Comparison of ENCODE assay signal across 8 cellular contexts in genomic region chrX:120629667-120630537, GRCh38. TPM values are rescaled to one million over a fixed set of nuclear protein-coding genes. Genes with fewer than 3 reads are reported as not detected.
DNase-seq lines count a peak whose midpoint lies in the region; ATAC-seq and TF ChIP-seq lines count a peak whose summit lies in the region.

TSS of gene C1GALT1C1 (minus strand) at chrX:120630054. CDS start at chrX:120627166, 2,888 bp downstream.

- H3K27ac ChIP-seq in coronary artery: peak within 1 kb of the TSS; percentile 78 to 92

- H3K9me3 ChIP-seq in BE2C: no peaks in the 10 kb centered on the region

- ATAC-seq in HG03460 (IDR thresholded peaks at IDR 0.05; ENCODE audit: unreplicated experiment): peak; percentile 98
- ATAC-seq in left colon: peak; percentile 93

- peak; percentile 93 for DNase-seq in BE2C
- DNase-seq in GM19240 (ENCODE audit: insufficient read length, low spot score): peak; percentile 14
- peak; percentile 96 for DNase-seq in NCI-H526 (lab: John Stamatoyannopoulos, UW)
- DNase-seq in activated CD4-positive, alpha-beta T cell treated with anti-CD3 and anti-CD28 coated beads, Interleukin-2, amount 10 ng/mL, durations not matched to agents 24 days and 14 days: peak; percentile 97
- DNase-seq in coronary artery (ENCODE audit: low spot score): peak; percentile 93
- DNase-seq in left colon: peak; percentile 93 to 95
- peak; percentile 91 for DNase-seq in stimulated activated CD4-positive, alpha-beta T cell treated with anti-CD3 and anti-CD28 coated beads, Interleukin-1b, Interleukin-23, amount 100 ng/mL, for 48 hours

- H3K27me3 ChIP-seq in BE2C: no peaks in the 10 kb centered on the region

- H3K9me3 Mint-ChIP-seq in activated CD4-positive, alpha-beta T cell treated with anti-CD3 and anti-CD28 coated beads, Interleukin-2, amount 10 ng/mL, durations not matched to agents 24 days and 14 days: no peaks in the 10 kb centered on the region

- no peaks in the 10 kb centered on the region for H3K27me3 Mint-ChIP-seq in activated CD4-positive, alpha-beta T cell treated with anti-CD3 and anti-CD28 coated beads, Interleukin-2, amount 10 ng/mL, durations not matched to agents 24 days and 14 days

- H3K4me3 ChIP-seq in BE2C (ENCODE audit: low read depth, low read length) (peak within 1 kb of the TSS; percentile 77), coronary artery (peak within 1 kb of the TSS; percentile 82)

- peak within 1 kb of the TSS; percentile 94 for H3K4me3 Mint-ChIP-seq in activated CD4-positive, alpha-beta T cell treated with anti-CD3 and anti-CD28 coated beads, Interleukin-2, amount 10 ng/mL, durations not matched to agents 24 days and 14 days

- TF ChIP-seq CTCF in BE2C (IDR thresholded peaks at IDR 0.05; ENCODE audit: low read depth, low read length) (0 out of 2 replicates have a peak, but pooled peaks have one; percentile 7), coronary artery (IDR thresholded peaks at IDR 0.05) (no peak)

- peaks cover 7% of the 10 kb centered on the region for H3K36me3 Mint-ChIP-seq in activated CD4-positive, alpha-beta T cell treated with anti-CD3 and anti-CD28 coated beads, Interleukin-2, amount 10 ng/mL, durations not matched to agents 24 days and 14 days (ENCODE audit: low read depth)

- intact Hi-C loops in activated CD4-positive, alpha-beta T cell treated with anti-CD3 and anti-CD28 coated beads, Interleukin-2, amount 10 ng/mL, durations not matched to agents 24 days and 14 days (cut with micrococcal nuclease): loop anchor here (1.0 to 2.0 kb wide), 4 partner anchors 26 to 131 kb away; partner anchors contain the start of gene MCTS1
- intact Hi-C loops in left colon (cut with DNase I, micrococcal nuclease): no loop called here

- H3K36me3 ChIP-seq in BE2C: no peaks in the 10 kb centered on the region

- peak within 1 kb of the TSS; percentile 97 for H3K27ac Mint-ChIP-seq in activated CD4-positive, alpha-beta T cell treated with anti-CD3 and anti-CD28 coated beads, Interleukin-2, amount 10 ng/mL, durations not matched to agents 24 days and 14 days

- no peaks in the 10 kb centered on the region for H3K4me1 ChIP-seq in BE2C

- peaks cover 15% of the 10 kb centered on the region for H3K4me1 Mint-ChIP-seq in activated CD4-positive, alpha-beta T cell treated with anti-CD3 and anti-CD28 coated beads, Interleukin-2, amount 10 ng/mL, durations not matched to agents 24 days and 14 days

RNA-seq across cellular contexts. Expression of gene C1GALT1C1, which starts in this region (rescaled TPM):
- 18.2 TPM for polyA plus RNA-seq in BE2C (2012; ENCODE audit: insufficient read depth, insufficient read length, low read depth)
- total RNA-seq in activated CD4-positive, alpha-beta T cell treated with anti-CD3 and anti-CD28 coated beads, Interleukin-2, amount 10 ng/mL, durations not matched to agents 24 days and 14 days: 21.1 and 21.7 TPM in 2 replicates
- total RNA-seq in left colon: 10 to 100 TPM; 28.8 to 32.9 TPM

Comparison
In these comparisons a context has a peak if more than half of its experiments do, and no peak if none do; other contexts are left out.
1. Peak in every context shown above with its lines: DNase-seq, ATAC-seq, H3K4me3 ChIP-seq and H3K27ac ChIP-seq.
2. DNase-seq: peak in every context shown above with its lines; median percentile 97 in activated CD4-positive, alpha-beta T cell treated with anti-CD3 and anti-CD28 coated beads, Interleukin-2, amount 10 ng/mL, durations not matched to agents 24 days and 14 days; 96 in NCI-H526; 94 in left colon; 93 in BE2C; 93 in coronary artery; 91 in stimulated activated CD4-positive, alpha-beta T cell treated with anti-CD3 and anti-CD28 coated beads, Interleukin-1b, Interleukin-23, amount 100 ng/mL, for 48 hours; 14 in GM19240.